Comparison of ENCODE assay signal across 16 cellular contexts in the genomic region with DNA sequence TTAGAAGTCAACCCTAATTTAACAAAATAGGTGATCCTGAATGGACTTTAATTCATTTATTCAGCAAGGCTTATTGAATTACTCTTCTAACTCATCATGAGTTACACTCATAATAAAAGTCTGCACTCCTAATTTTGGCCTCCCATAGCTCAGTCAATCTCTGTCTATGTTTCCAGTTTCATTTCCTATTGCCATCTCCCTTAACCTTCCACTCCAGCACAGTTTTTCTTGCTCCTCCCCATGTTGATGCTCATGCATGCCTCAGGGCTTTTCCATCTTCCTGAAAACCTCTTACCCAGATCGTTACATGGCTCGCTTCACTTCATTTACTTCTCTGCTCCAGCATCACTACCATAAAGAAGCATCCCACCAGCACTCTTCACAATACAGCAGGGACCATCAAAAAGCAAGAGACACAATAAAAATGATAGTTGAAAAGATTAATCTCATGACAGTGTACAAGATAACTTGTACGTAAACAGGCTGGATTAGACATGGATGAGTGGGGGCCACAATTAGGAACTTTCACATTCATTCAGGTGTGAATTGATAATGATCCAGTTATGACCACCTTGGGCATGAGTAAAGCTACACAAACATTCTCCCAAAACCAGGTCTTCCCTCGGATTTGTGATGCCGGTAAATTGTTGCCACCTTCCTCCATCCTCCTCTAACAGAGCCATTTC.
A peak's percentile ranks its signal among the peaks of the same experiment; 100 is the strongest.
DNase-seq lines count a peak whose midpoint lies in the region; ATAC-seq and TF ChIP-seq lines count a peak whose summit lies in the region.
"Had no signal": no experiment of that assay in that cellular context is flagged by ENCODE, and none has a peak within 500 bp of the region (broad histone marks: within the 10 kb centered on the region; RNA-seq: fewer than 3 reads in every experiment).

No MANE protein-coding gene starts in this region.

- peaks cover 5% of the 10 kb centered on the region for H3K36me3 ChIP-seq in CD4-positive, CD25-positive, alpha-beta regulatory T cell (ENCODE audit: control insufficient read depth, insufficient read depth, low read length)
- peaks cover 25% of the 10 kb centered on the region; the same call in 1 of the 2 replicates for H3K36me3 ChIP-seq in Loucy (ENCODE audit: insufficient read depth, low read length)
- H3K36me3 ChIP-seq in vagina: no peaks in the 10 kb centered on the region
- H3K36me3 ChIP-seq: ascending aorta had no signal

- no peaks in the 10 kb centered on the region for H3K9me3 ChIP-seq in CD4-positive, CD25-positive, alpha-beta regulatory T cell (ENCODE audit: control insufficient read depth in 2 of 2, low read length in 2 of 2)
- H3K9me3 ChIP-seq in Loucy (ENCODE audit: insufficient read depth, low read depth, low read length): no peaks in the 10 kb centered on the region
- no peaks in the 10 kb centered on the region for H3K9me3 ChIP-seq in vagina
- H3K9me3 ChIP-seq: ascending aorta had no signal

- H3K27ac ChIP-seq in CD4-positive, CD25-positive, alpha-beta regulatory T cell (ENCODE audit: insufficient read depth, low read length, poor library complexity, severe bottlenecking): peak overlapping the region; percentile 48
- H3K27ac ChIP-seq in vagina: no peak overlapping the region
- H3K27ac ChIP-seq: ascending aorta had no signal

- peak overlapping the region; percentile 20 to 83 (median 70) for H3K4me3 Mint-ChIP-seq in CD4-positive, CD25-positive, alpha-beta regulatory T cell
- peak overlapping the region; percentile 75 for H3K4me3 Mint-ChIP-seq in activated naive CD8-positive, alpha-beta T cell treated with anti-CD3 and anti-CD28 coated beads, Interleukin-2, amount 10 ng/mL, durations not matched to agents 7 days and 5 days
- H3K4me3 Mint-ChIP-seq: CD14-positive monocyte had no signal

- peaks cover 25% of the 10 kb centered on the region for H3K4me1 ChIP-seq in CD4-positive, CD25-positive, alpha-beta regulatory T cell (ENCODE audit: control insufficient read depth, insufficient read depth, low read length, poor library complexity, severe bottlenecking)
- H3K4me1 ChIP-seq in Loucy (ENCODE audit: insufficient read depth, low read length, poor library complexity, severe bottlenecking) (peaks cover 35% of the 10 kb centered on the region), vagina (peaks cover 6% of the 10 kb centered on the region)

- no peaks in the 10 kb centered on the region for H3K27me3 ChIP-seq in CD4-positive, CD25-positive, alpha-beta regulatory T cell (ENCODE audit: control insufficient read depth, insufficient read depth, low read length)
- H3K27me3 ChIP-seq in Loucy (ENCODE audit: insufficient read depth, low read length, poor library complexity, severe bottlenecking) (no peaks in the 10 kb centered on the region), vagina (no peaks in the 10 kb centered on the region)
- H3K27me3 ChIP-seq: ascending aorta had no signal

- peaks cover 6% of the 10 kb centered on the region for H3K36me3 Mint-ChIP-seq in CD4-positive, CD25-positive, alpha-beta regulatory T cell
- H3K36me3 Mint-ChIP-seq in activated naive CD8-positive, alpha-beta T cell treated with anti-CD3 and anti-CD28 coated beads, Interleukin-2, amount 10 ng/mL, durations not matched to agents 7 days and 5 days: peaks cover 19% of the 10 kb centered on the region

- no peaks in the 10 kb centered on the region for H3K79me2 ChIP-seq in Loucy (ENCODE audit: insufficient read depth, low read length)

- H3K4me3 ChIP-seq in CD4-positive, CD25-positive, alpha-beta regulatory T cell (ENCODE audit: low read depth, low read length): peak overlapping the region; percentile 69
- H3K4me3 ChIP-seq in Loucy (ENCODE audit: low read length, poor library complexity, severe bottlenecking): peak overlapping the region; percentile 62
- no peak overlapping the region for H3K4me3 ChIP-seq in vagina
- H3K4me3 ChIP-seq: ascending aorta had no signal

- DNase-seq in CD4-positive, CD25-positive, alpha-beta regulatory T cell: no peak
- DNase-seq in activated naive CD8-positive, alpha-beta T cell treated with anti-CD3 and anti-CD28 coated beads, Interleukin-2, amount 10 ng/mL, durations not matched to agents 7 days and 5 days: no peak
- DNase-seq in cerebellum (ENCODE audit: low spot score): no peak
- DNase-seq in vagina (ENCODE audit: extremely low spot score in 2 of 2): no peak
- no peak for DNase-seq in RKO (ENCODE audit: low spot score)
- DNase-seq: activated CD8-positive, alpha-beta memory T cell treated with anti-CD3 and anti-CD28 coated beads for 24 hours; effector memory CD4-positive, alpha-beta T cell; naive B cell; NCI-H1694; NK-92 treated with Interleukin-12 subunit alpha and Interleukin-12 subunit beta, amount 100 ng/mL, for 24 hours had no signal

- no peak for ATAC-seq in CD4-positive, CD25-positive, alpha-beta regulatory T cell (ENCODE audit: low read depth in 2 of 2)
- ATAC-seq in GM18502 (IDR thresholded peaks at IDR 0.05; ENCODE audit: poor library complexity, unreplicated experiment) (peak; percentile 52), HG03039 (IDR thresholded peaks at IDR 0.05; ENCODE audit: unreplicated experiment) (no peak)
- ATAC-seq in activated naive CD8-positive, alpha-beta T cell treated with anti-CD3 and anti-CD28 coated beads, Interleukin-2, amount 10 ng/mL, durations not matched to agents 7 days and 5 days (ENCODE audit: low read depth): peak; percentile 32
- ATAC-seq: sciatic nerve had no signal

- no peaks in the 10 kb centered on the region for H3K9me3 Mint-ChIP-seq in CD4-positive, CD25-positive, alpha-beta regulatory T cell
- no peaks in the 10 kb centered on the region for H3K9me3 Mint-ChIP-seq in activated naive CD8-positive, alpha-beta T cell treated with anti-CD3 and anti-CD28 coated beads, Interleukin-2, amount 10 ng/mL, durations not matched to agents 7 days and 5 days
- H3K9me3 Mint-ChIP-seq: CD14-positive monocyte, naive B cell had no signal

- H3K9ac ChIP-seq in Loucy (ENCODE audit: low read depth, low read length, poor library complexity, severe bottlenecking): no peak overlapping the region

- peak overlapping the region; percentile 83 for H3K4me2 ChIP-seq in Loucy (ENCODE audit: low read depth, low read length, poor library complexity, severe bottlenecking)

- peak overlapping the region in 2 of 3 donors; percentile 59 to 75 for H3K27ac Mint-ChIP-seq in CD4-positive, CD25-positive, alpha-beta regulatory T cell
- peak overlapping the region; percentile 81 for H3K27ac Mint-ChIP-seq in activated naive CD8-positive, alpha-beta T cell treated with anti-CD3 and anti-CD28 coated beads, Interleukin-2, amount 10 ng/mL, durations not matched to agents 7 days and 5 days

- no peak for TF ChIP-seq CTCF in Loucy (conservative IDR thresholded peaks at IDR 0.05; ENCODE audit: low read length)
- TF ChIP-seq CTCF in vagina (IDR thresholded peaks at IDR 0.05): no peak

- H4K20me1 ChIP-seq in Loucy (ENCODE audit: insufficient read depth, low read length, poor library complexity, severe bottlenecking): no peaks in the 10 kb centered on the region

- H3K4me1 Mint-ChIP-seq in CD4-positive, CD25-positive, alpha-beta regulatory T cell: peaks cover 30 to 49% (median 41%) of the 10 kb centered on the region in 4 donors
- H3K4me1 Mint-ChIP-seq in activated naive CD8-positive, alpha-beta T cell treated with anti-CD3 and anti-CD28 coated beads, Interleukin-2, amount 10 ng/mL, durations not matched to agents 7 days and 5 days: peaks cover 31% of the 10 kb centered on the region

- intact Hi-C loops in vagina (cut with DNase I): no loop called here

- H2AFZ ChIP-seq in Loucy (ENCODE audit: low read length): no peak overlapping the region

- POLR2A ChIA-PET in activated naive CD8-positive, alpha-beta T cell treated with anti-CD3 and anti-CD28 coated beads, Interleukin-2, amount 10 ng/mL, durations not matched to agents 7 days and 5 days (lab: Charles Lee): interaction anchor here (1.2 kb wide), 1 partner anchor 15 kb away, joined by 3 read pairs; no protein-coding TSS in a partner anchor

- TF ChIP-seq POLR2A in vagina (IDR thresholded peaks at IDR 0.05): no peak

- no peaks in the 10 kb centered on the region for H3K27me3 Mint-ChIP-seq in CD4-positive, CD25-positive, alpha-beta regulatory T cell
- H3K27me3 Mint-ChIP-seq in activated naive CD8-positive, alpha-beta T cell treated with anti-CD3 and anti-CD28 coated beads, Interleukin-2, amount 10 ng/mL, durations not matched to agents 7 days and 5 days: no peaks in the 10 kb centered on the region
- H3K27me3 Mint-ChIP-seq: naive B cell had no signal

- peaks cover 10% of the 10 kb centered on the region for H3F3A ChIP-seq in Loucy (ENCODE audit: low read depth)

- no peaks in the 10 kb centered on the region for H3K9me2 ChIP-seq in Loucy (replicated peaks; ENCODE audit: low read depth, low read length)

Comparison
In these comparisons a context has a peak if more than half of its experiments do, and no peak if none do; other contexts are left out.
1. ATAC-seq: peak in GM18502 (single experiment) and activated naive CD8-positive, alpha-beta T cell treated with anti-CD3 and anti-CD28 coated beads, Interleukin-2, amount 10 ng/mL, durations not matched to agents 7 days and 5 days (single experiment); none in CD4-positive, CD25-positive, alpha-beta regulatory T cell (0 of 2) and HG03039 (single experiment).
2. H3K4me3 ChIP-seq: peak in CD4-positive, CD25-positive, alpha-beta regulatory T cell (single experiment) and Loucy (single experiment); none in vagina (0 of 2).